17 cellular contexts compared by ENCODE assay signal in the genomic region with DNA sequence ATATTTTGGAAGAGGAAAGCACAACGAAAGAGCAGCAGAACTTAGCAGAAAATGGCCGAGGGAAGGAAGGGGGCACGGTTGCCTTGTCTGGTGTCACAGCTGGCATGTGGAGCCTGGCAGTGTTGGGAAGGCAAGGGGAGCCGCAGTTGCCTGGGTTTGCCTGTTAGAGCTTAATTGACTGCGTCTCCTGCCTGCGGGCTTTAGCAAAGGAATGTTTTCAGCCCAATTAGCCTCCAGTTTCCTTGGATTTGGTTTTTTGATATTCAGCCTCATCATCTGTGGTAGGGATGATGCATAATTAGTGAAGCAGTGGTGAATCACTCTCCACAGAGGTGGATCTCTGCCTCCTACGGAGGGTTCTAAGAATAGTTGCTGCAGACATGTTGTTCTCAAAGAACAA.
DNase-seq lines count a peak whose midpoint lies in the region; FAIRE-seq and TF ChIP-seq lines count a peak whose summit lies in the region.
"Had no signal": no experiment of that assay in that cellular context is flagged by ENCODE, and none has a peak within 500 bp of the region (broad histone marks: within the 10 kb centered on the region; RNA-seq: fewer than 3 reads in every experiment).

No MANE protein-coding gene starts in this region.

- intact Hi-C loops in posterior vena cava (cut with DNase I): no loop called here

- FAIRE-seq in H54 (lab: Jason Lieb, UNC): no peak

- TF ChIP-seq POLR2A in H54 (IDR thresholded peaks at IDR 0.05; ENCODE audit: low read depth, low read length): no peak

- peak; percentile 60 for DNase-seq in EL
- DNase-seq in amygdala (lab: John Stamatoyannopoulos, UW): peak in 40 of 56 donors; percentile 4 to 76 (median 32)
- peak; percentile 65 for DNase-seq in inferior parietal cortex (ENCODE audit: extremely low spot score)
- DNase-seq in retina: peak; percentile 62
- no peak for DNase-seq in H54 (ENCODE audit: insufficient read length, low spot score)
- no peak for DNase-seq in ureter (ENCODE audit: low spot score)
- DNase-seq in GM19238 (ENCODE audit: insufficient read length, low spot score): no peak
- no peak for DNase-seq in posterior vena cava (ENCODE audit: low spot score)
- DNase-seq: activated CD4-positive, alpha-beta T cell treated with anti-CD3 and anti-CD28 coated beads, Interleukin-2, amount 50 U/mL, for 48 hours; activated naive CD4-positive, alpha-beta T cell treated with anti-CD3 and anti-CD28 coated beads, Interleukin-2, amount 50 U/mL, for 16 hours; HCEC 1CT; heart right ventricle; islet precursor cell; Kasumi-1; mucosa of descending colon; NCI-H146; spleen had no signal

Comparison
In these comparisons a context has a peak if more than half of its experiments do, and no peak if none do; other contexts are left out.
1. DNase-seq: peak in EL (single experiment), amygdala (40 of 56), inferior parietal cortex (single experiment) and retina (single experiment); none in H54 (single experiment), ureter (single experiment), GM19238 (single experiment) and posterior vena cava (single experiment).